In the genomic region with DNA sequence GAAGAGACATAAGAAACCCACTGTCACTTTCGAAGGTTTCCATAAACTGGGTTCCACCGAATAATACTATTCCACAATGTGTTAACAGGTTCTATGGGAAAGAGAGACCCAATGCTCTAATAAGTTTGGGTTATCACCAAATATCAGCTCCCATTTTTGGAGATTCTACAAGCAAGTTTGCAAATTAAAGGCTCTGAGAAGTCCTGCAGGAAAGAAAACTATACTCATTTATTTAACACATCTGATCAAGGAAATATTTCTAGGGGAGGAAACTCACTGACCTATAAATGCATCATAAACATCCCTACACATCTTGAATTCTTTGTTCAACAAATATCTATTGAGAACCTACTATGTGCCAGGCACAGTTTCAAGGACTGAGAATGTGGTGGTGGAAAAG, we compare ENCODE assay signal across 34 cellular contexts.
"Had no signal": no experiment of that assay in that cellular context is flagged by ENCODE, and none has a peak within 500 bp of the region (broad histone marks: within the 10 kb centered on the region; RNA-seq: fewer than 3 reads in every experiment).

No MANE protein-coding gene starts in this region.

- H3K9me3 ChIP-seq: MG63 had no signal

- H3K27me3 ChIP-seq: MG63 had no signal

- H3K4me3 ChIP-seq: MG63 had no signal

- H3K36me3 ChIP-seq: MG63 had no signal

- DNase-seq: Karpas-422, Kasumi-1, MG63, MM.1S, MV-4-11, NCI-H1048, NCI-H1092, NCI-H1092 treated with DMSO at 0.1 percent for 48 hours, NCI-H1105, NCI-H1105 treated with DMSO at 0.1 percent for 48 hours, NCI-H1417, NCI-H1417 treated with DMSO at 0.1 percent for 48 hours, NCI-H1436, NCI-H1436 treated with DMSO at 0.1 percent for 48 hours, NCI-H146, NCI-H1694, NCI-H1694 treated with DMSO at 0.1 percent for 48 hours, NCI-H187, NCI-H187 treated with DMSO at 0.1 percent for 48 hours, NCI-H1930, NCI-H2029, NCI-H2029 treated with DMSO at 0.1 percent for 48 hours, NCI-H2081, NCI-H2081 treated with DMSO at 0.1 percent for 48 hours, NCI-H2107, NCI-H2171, NCI-H2227 treated with DMSO at 0.1 percent for 48 hours, NCI-H226, NCI-H345, NCI-H446, NCI-H446 treated with DMSO at 0.1 percent for 48 hours, NCI-H510A, NCI-H510A treated with DMSO at 0.1 percent for 48 hours, NCI-H524 had no signal
